Comparison of ENCODE assay signal across 14 cellular contexts in the genomic region with DNA sequence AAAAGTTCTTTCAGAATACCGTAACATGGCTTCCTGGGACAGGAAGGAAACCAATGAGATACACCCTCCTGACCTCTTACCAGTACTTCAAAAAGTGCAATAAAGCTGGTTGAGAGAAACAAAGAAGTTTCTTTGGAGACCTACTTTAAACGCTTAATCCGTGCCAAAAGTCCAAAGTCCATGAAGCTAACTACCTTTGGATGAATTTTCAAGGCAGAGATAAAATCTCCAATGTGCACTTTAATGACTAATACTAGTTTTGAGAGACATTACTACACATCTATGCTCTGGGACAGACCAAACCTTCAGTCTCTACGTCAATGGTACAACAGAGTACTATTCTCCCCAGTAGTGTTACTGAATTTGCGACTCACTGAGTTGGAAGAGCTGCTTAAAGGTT. TPM values are rescaled to one million over a fixed set of nuclear protein-coding genes. Genes with fewer than 3 reads are reported as not detected.
DNase-seq lines count a peak whose midpoint lies in the region; ATAC-seq, FAIRE-seq and TF ChIP-seq lines count a peak whose summit lies in the region.
"Had no signal": no experiment of that assay in that cellular context is flagged by ENCODE, and none has a peak within 500 bp of the region (broad histone marks: within the 10 kb centered on the region; RNA-seq: fewer than 3 reads in every experiment).

No MANE protein-coding gene starts in this region.

- H3K9me2 ChIP-seq in Loucy (replicated peaks; ENCODE audit: low read depth, low read length) = no peaks in the 10 kb centered on the region

- TF ChIP-seq EP300 in A549 (IDR thresholded peaks at IDR 0.05) (no peak), ovary (IDR thresholded peaks at IDR 0.05) (no peak)

- CTCF ChIA-PET in A549 (lab: Yijun Ruan, JAX) = interaction anchor here (0.6 to 1.5 kb wide), 5 partner anchors 10 to 75 kb away, joined by 3 to 7 read pairs (median 5); no protein-coding TSS in a partner anchor

- no peak for FAIRE-seq in A549 (lab: Jason Lieb, UNC)
- FAIRE-seq: GM12878 had no signal

- H3K9ac ChIP-seq in Loucy (ENCODE audit: low read depth, low read length, poor library complexity, severe bottlenecking) (peak overlapping the region; percentile 38), colonic mucosa (ENCODE audit: low read depth in 2 of 2, low read length in 2 of 2) (no peak overlapping the region)

- no peaks in the 10 kb centered on the region for H3K36me3 ChIP-seq in Loucy (ENCODE audit: insufficient read depth, low read length)
- H3K36me3 ChIP-seq in colonic mucosa = no peaks in the 10 kb centered on the region
- H3K36me3 ChIP-seq in mucosa of descending colon (ENCODE audit: low read depth) = no peaks in the 10 kb centered on the region
- no peaks in the 10 kb centered on the region for H3K36me3 ChIP-seq in ovary
- H3K36me3 ChIP-seq: suprapubic skin had no signal

- peak overlapping the region; percentile 64 for H3K4me2 ChIP-seq in A549
- peak overlapping the region; percentile 62 for H3K4me2 ChIP-seq in Loucy (ENCODE audit: low read depth, low read length, poor library complexity, severe bottlenecking)

- POLR2A ChIA-PET in A549 (lab: Yijun Ruan, JAX) = interaction anchor here (0.6 to 1.1 kb wide), 8 partner anchors 8 to 473 kb away, joined by 3 to 12 read pairs (median 3); a partner anchor contains a TSS

- TF ChIP-seq CTCF in A549 (IDR thresholded peaks at IDR 0.05) = no peak
- TF ChIP-seq CTCF in Loucy (conservative IDR thresholded peaks at IDR 0.05; ENCODE audit: low read length) = no peak
- TF ChIP-seq CTCF in colonic mucosa (IDR thresholded peaks at IDR 0.05) = no peak
- no peak for TF ChIP-seq CTCF in mucosa of descending colon (IDR thresholded peaks at IDR 0.05)
- TF ChIP-seq CTCF in ovary (IDR thresholded peaks at IDR 0.05) = no peak

- peak overlapping the region; percentile 79 to 82 for H3K27ac ChIP-seq in A549
- H3K27ac ChIP-seq in colonic mucosa = peak overlapping the region; percentile 39
- H3K27ac ChIP-seq in ovary = no peak overlapping the region
- H3K27ac ChIP-seq: suprapubic skin had no signal

- H3F3A ChIP-seq in Loucy (ENCODE audit: low read depth) = no peaks in the 10 kb centered on the region

- H2AFZ ChIP-seq in Loucy (ENCODE audit: low read length) = no peak overlapping the region

- intact Hi-C loops in colonic mucosa (cut with DNase I) (no loop called here), mucosa of descending colon (cut with DNase I, micrococcal nuclease) (no loop called here), ovary (cut with DNase I) (no loop called here)

- H3K4me1 ChIP-seq in A549 (peaks cover 75% of the 10 kb centered on the region), Loucy (ENCODE audit: insufficient read depth, low read length, poor library complexity, severe bottlenecking) (peaks cover 48% of the 10 kb centered on the region), colonic mucosa (peaks cover 12% of the 10 kb centered on the region), mucosa of descending colon (ENCODE audit: low read depth) (peaks cover 13% of the 10 kb centered on the region), ovary (ENCODE audit: insufficient read depth) (peaks cover 11% of the 10 kb centered on the region)
- H3K4me1 ChIP-seq: suprapubic skin had no signal

- DNase-seq in A549 (ENCODE audit: low read depth in 1 of 2, low spot score in 1 of 2) (peak; percentile 38 to 88), colonic mucosa (peak; percentile 34), mucosa of descending colon (peak in 1 of 3 donors; percentile 71), dedifferentiated amniotic fluid mesenchymal stem cell (ENCODE audit: extremely low spot score) (no peak), ovary (no peak), germinal center (ENCODE audit: low spot score) (no peak)
- DNase-seq: C1 segment of cervical spinal cord, NCI-H82, T1000 had no signal

- H3K9me3 ChIP-seq in A549 (no peaks in the 10 kb centered on the region), Loucy (ENCODE audit: insufficient read depth, low read depth, low read length) (no peaks in the 10 kb centered on the region), colonic mucosa (no peaks in the 10 kb centered on the region), mucosa of descending colon (no peaks in the 10 kb centered on the region), ovary (no peaks in the 10 kb centered on the region)
- H3K9me3 ChIP-seq: suprapubic skin had no signal

- ATAC-seq in A549 (peak; percentile 93 to 95), mucosa of descending colon (peak; percentile 93), GM18498 (IDR thresholded peaks at IDR 0.05; ENCODE audit: unreplicated experiment) (no peak)
- ATAC-seq: esophagus mucosa, GM12878 had no signal

- WGBS in A549 (ENCODE audit: missing lambda C conversion rate) = 24% methylated on average over 5 of the region's 5 CpGs
- WGBS in ovary, 3 donors = 73 to 81% (median 78%) methylated on average over 5 of the region's 5 CpGs

- TF ChIP-seq POLR2A in A549 (IDR thresholded peaks at IDR 0.05; ENCODE audit: low read length) = no peak
- TF ChIP-seq POLR2A in ovary (IDR thresholded peaks at IDR 0.05) = no peak

- peak in 1 of 2 experiments; percentile 27; a peak in 2 of 5 replicates for TF ChIP-seq RAD21 in A549 (conservative IDR thresholded peaks at IDR 0.05 in 1 of 2, IDR thresholded peaks at IDR 0.05 in 1 of 2)

- H3K27me3 ChIP-seq in Loucy (ENCODE audit: insufficient read depth, low read length, poor library complexity, severe bottlenecking) = no peaks in the 10 kb centered on the region
- H3K27me3 ChIP-seq in colonic mucosa = no peaks in the 10 kb centered on the region
- no peaks in the 10 kb centered on the region for H3K27me3 ChIP-seq in ovary
- H3K27me3 ChIP-seq: suprapubic skin had no signal

- H3K4me3 ChIP-seq in A549 (no peak overlapping the region), Loucy (ENCODE audit: low read length, poor library complexity, severe bottlenecking) (peak overlapping the region; percentile 47), colonic mucosa (no peak overlapping the region), mucosa of descending colon (no peak overlapping the region), ovary (no peak overlapping the region)
- H3K4me3 ChIP-seq: GM12878, suprapubic skin had no signal

- H3K79me2 ChIP-seq in Loucy (ENCODE audit: insufficient read depth, low read length) = no peaks in the 10 kb centered on the region

- H4K20me1 ChIP-seq in Loucy (ENCODE audit: insufficient read depth, low read length, poor library complexity, severe bottlenecking) = no peaks in the 10 kb centered on the region

TF ChIP-seq in A549, 52 proteins besides CTCF, POLR2A, EP300 and RAD21:
- TF ChIP-seq, protein P1, sequence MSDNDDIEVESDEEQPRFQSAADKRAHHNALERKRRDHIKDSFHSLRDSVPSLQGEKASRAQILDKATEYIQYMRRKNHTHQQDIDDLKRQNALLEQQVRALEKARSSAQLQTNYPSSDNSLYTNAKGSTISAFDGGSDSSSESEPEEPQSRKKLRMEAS (IDR thresholded peaks at IDR 0.05) = 0 out of 2 replicates have a peak, but pooled peaks have one; percentile 29
- TF ChIP-seq EHMT2 (IDR thresholded peaks at IDR 0.05; ENCODE audit: low read depth) (no peak), FOSL2 (IDR thresholded peaks at IDR 0.05) (0 out of 2 replicates have a peak, but pooled peaks have one; percentile 16), FOSL2 (CRISPR knock-in tag; IDR thresholded peaks at IDR 0.05) (peak; percentile 72), JUNB (IDR thresholded peaks at IDR 0.05) (peak; percentile 73), ZSCAN20 (CRISPR knock-in tag; IDR thresholded peaks at IDR 0.05) (no peak), JUN (IDR thresholded peaks at IDR 0.05) (peak; percentile 31 to 46; a peak in 1 of 5 replicates), SMC3 (IDR thresholded peaks at IDR 0.05) (peak; percentile 22; the same call in 1 of the 3 replicates), ZFP36 (IDR thresholded peaks at IDR 0.05; ENCODE audit: borderline replicate concordance, partially characterized antibody) (no peak), GATA3 (IDR thresholded peaks at IDR 0.05; ENCODE audit: borderline replicate concordance) (peak; percentile 94)

RNA-seq across cellular contexts. Expression of a gene that starts 46.1 kb away (rescaled TPM):
- polyA plus RNA-seq in A549 (2011; rRNA removed) = 99.2 and 119 TPM in 2 replicates
- polyA plus RNA-seq in A549 (2012; cell fraction: cytosol; rRNA removed) = 20.6 and 26.7 TPM in 2 replicates
- 20.0 and 30.7 TPM in 2 replicates for polyA plus RNA-seq in A549 (2012; cell fraction: nucleus; rRNA removed)
- polyA plus RNA-seq in A549 (2017; fragmentation: RNase III; extraction: RNeasy Plus Mini Kit Qiagen cat#74134 plus additional on column Dnase treatment) = 61.4 to 73.5 TPM (median 69.9 TPM) in 3 replicates
- polyA minus RNA-seq in A549 (2011; rRNA and poly(A)+ RNA removed) = 47.4 and 49.8 TPM in 2 replicates
- 10 to 100 TPM; 38.4 to 65.8 TPM for total RNA-seq in colonic mucosa
- total RNA-seq in mucosa of descending colon = 10 to 100 TPM; 39.6 to 85.9 (median 40.0) TPM
- 100 to 1,000 TPM in 1 of 7 donors, 10 to 100 TPM in 6; 57.7 to 101 (median 64.7) TPM for total RNA-seq in ovary
- 100 to 1,000 TPM in 1 of 2 donors, 10 to 100 TPM in 1; 38.1 to 149 TPM for polyA plus RNA-seq in ovary

Comparison
In these comparisons a context has a peak if more than half of its experiments do, and no peak if none do; other contexts are left out.
1. DNase-seq: peak in A549 (2 of 2) and colonic mucosa (single experiment); none in dedifferentiated amniotic fluid mesenchymal stem cell (single experiment), ovary (0 of 5) and germinal center (single experiment).
2. H3K27ac ChIP-seq: peak in A549 (2 of 2) and colonic mucosa (single experiment); none in ovary (0 of 2).